In the genomic region with DNA sequence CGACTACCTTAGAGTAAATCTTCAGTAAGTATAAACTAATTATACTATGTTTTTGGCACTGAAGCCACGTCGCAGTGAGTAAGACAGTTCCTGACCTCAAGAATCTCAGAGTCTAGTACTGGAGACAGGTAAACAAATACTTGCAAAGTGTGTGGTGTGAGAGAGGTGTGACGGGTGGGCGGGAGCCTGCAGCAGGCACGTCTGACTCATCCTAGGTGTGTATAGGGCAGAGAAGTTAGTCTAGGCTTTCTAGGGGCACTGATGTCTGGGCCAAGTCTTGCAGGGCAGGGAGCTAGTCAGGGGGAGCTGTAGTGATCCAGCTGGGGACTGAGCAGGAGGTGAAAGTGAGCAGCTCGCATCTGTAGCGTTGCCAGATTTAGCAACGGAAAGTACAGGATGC, we compare ENCODE assay signal across 13 cellular contexts. TPM values are rescaled to one million over a fixed set of nuclear protein-coding genes. Genes with fewer than 3 reads are reported as not detected.
DNase-seq lines count a peak whose midpoint lies in the region; ATAC-seq, FAIRE-seq and TF ChIP-seq lines count a peak whose summit lies in the region.
"Had no signal": no experiment of that assay in that cellular context is flagged by ENCODE, and none has a peak within 500 bp of the region (broad histone marks: within the 10 kb centered on the region; RNA-seq: fewer than 3 reads in every experiment).

No MANE protein-coding gene starts in this region.

- H3K4me3 ChIP-seq in endodermal cell (ENCODE audit: low read length) (no peak overlapping the region), HepG2 (replicated peaks in 1 of 3; ENCODE audit: insufficient read depth in 1 of 3, low read depth in 2 of 3, low read length in 3 of 3) (no peak overlapping the region), foreskin fibroblast (ENCODE audit: low read depth in 1 of 2, low read length in 2 of 2) (no peak overlapping the region), GM23338 (no peak overlapping the region)

- H3F3A ChIP-seq in GM23338 (replicated peaks; ENCODE audit: low read depth) = no peaks in the 10 kb centered on the region

- in situ Hi-C loops in HepG2 (cut with HindIII; ENCODE audit: extremely low pct_ligation_motif_present, low pct_unique_long_range_greater_than_20kb) = no loop called here

- no peak overlapping the region for H3K9ac ChIP-seq in endodermal cell (ENCODE audit: extremely low read depth, low read length, poor library complexity, severe bottlenecking)
- no peak overlapping the region for H3K9ac ChIP-seq in HepG2 (ENCODE audit: insufficient read depth, low read depth, low read length)
- H3K9ac ChIP-seq: KMS-11 had no signal

- WGBS in endodermal cell (ENCODE audit: insufficient coverage in 1 of 2, insufficient read length in 1 of 2), 2 experiments = 87 to 90% methylated on average over 3 to 9 of the region's 9 CpGs
- WGBS in HepG2 (ENCODE audit: low lambda C conversion rate) = 21% methylated on average over 9 of the region's 9 CpGs

- H3K9me3 ChIP-seq in endodermal cell (ENCODE audit: control insufficient read depth, low read length) (peaks cover 5% of the 10 kb centered on the region), HepG2 (ENCODE audit: low read length) (no peaks in the 10 kb centered on the region)

- H3K4me1 ChIP-seq in endodermal cell (ENCODE audit: control insufficient read depth, insufficient read depth, low read length) (no peaks in the 10 kb centered on the region), HepG2 (ENCODE audit: insufficient read depth, low read length) (no peaks in the 10 kb centered on the region), GM23338 (ENCODE audit: insufficient read depth) (peaks cover 19% of the 10 kb centered on the region)

- H3K79me2 ChIP-seq in HepG2 (ENCODE audit: insufficient read depth, low read length) (no peaks in the 10 kb centered on the region), GM23338 (replicated peaks; ENCODE audit: insufficient read depth) (no peaks in the 10 kb centered on the region)

- no peaks in the 10 kb centered on the region for H3K9me2 ChIP-seq in GM23338 (ENCODE audit: insufficient read depth)

- TF ChIP-seq EP300 in HepG2 (IDR thresholded peaks at IDR 0.05; ENCODE audit: low read depth in 2 of 2, low read length in 2 of 2) = no peak
- no peak for TF ChIP-seq EP300 in HepG2 (CRISPR knock-in tag; IDR thresholded peaks at IDR 0.05; ENCODE audit: borderline replicate concordance)

- intact Hi-C loops in HepG2 (cut with micrococcal nuclease; ENCODE audit: unreplicated experiment) = no loop called here

- peak overlapping the region; percentile 12 for H3K27ac Mint-ChIP-seq in activated CD8-positive, alpha-beta memory T cell treated with anti-CD3 and anti-CD28 coated beads, Interleukin-2, amount 10 ng/mL, durations not matched to agents 7 days and 5 days
- no peak overlapping the region for H3K27ac Mint-ChIP-seq in endodermal cell
- H3K27ac Mint-ChIP-seq in stimulated activated naive CD8-positive, alpha-beta T cell treated with anti-CD3 and anti-CD28 coated beads, Interleukin-15, amount 100 ng/mL, for 72 hours = no peak overlapping the region
- no peak overlapping the region for H3K27ac Mint-ChIP-seq in GM23338

- FAIRE-seq in HepG2 (lab: Jason Lieb, UNC) = no peak

- H3K4me3 Mint-ChIP-seq in activated CD8-positive, alpha-beta memory T cell treated with anti-CD3 and anti-CD28 coated beads, Interleukin-2, amount 10 ng/mL, durations not matched to agents 7 days and 5 days = no peak overlapping the region
- H3K4me3 Mint-ChIP-seq in endodermal cell = no peak overlapping the region
- peak overlapping the region; percentile 17 to 23 for H3K4me3 Mint-ChIP-seq in stimulated activated naive CD8-positive, alpha-beta T cell treated with anti-CD3 and anti-CD28 coated beads, Interleukin-15, amount 100 ng/mL, for 72 hours
- H3K4me3 Mint-ChIP-seq in GM23338 = no peak overlapping the region

- TF ChIP-seq RAD21 in HepG2 (CRISPR knock-in tag; IDR thresholded peaks at IDR 0.05) = no peak

- TF ChIP-seq POLR2A in HepG2 (IDR thresholded peaks at IDR 0.05; ENCODE audit: insufficient read depth in 1 of 2, low read depth in 2 of 2, low read length in 2 of 2) = no peak

- H3K9me3 Mint-ChIP-seq in activated CD8-positive, alpha-beta memory T cell treated with anti-CD3 and anti-CD28 coated beads, Interleukin-2, amount 10 ng/mL, durations not matched to agents 7 days and 5 days (ENCODE audit: low read depth) = peaks cover 7% of the 10 kb centered on the region
- peaks cover 3% of the 10 kb centered on the region for H3K9me3 Mint-ChIP-seq in endodermal cell
- H3K9me3 Mint-ChIP-seq in stimulated activated naive CD8-positive, alpha-beta T cell treated with anti-CD3 and anti-CD28 coated beads, Interleukin-15, amount 100 ng/mL, for 72 hours = peaks cover 0 to 19% of the 10 kb centered on the region in 2 donors
- 0 out of 3 replicates have a peak, but pooled peaks cover 5% of the 10 kb centered on the region for H3K9me3 Mint-ChIP-seq in GM23338

- H4K20me1 ChIP-seq in HepG2 (ENCODE audit: insufficient read depth, low read length) (no peaks in the 10 kb centered on the region), GM23338 (replicated peaks; ENCODE audit: insufficient read depth) (no peaks in the 10 kb centered on the region)

- H3K27ac ChIP-seq in endodermal cell (ENCODE audit: low read depth, low read length) (no peak overlapping the region), HepG2 (ENCODE audit: extremely low read length, insufficient read depth, low read length) (no peak overlapping the region), GM23338 (ENCODE audit: low read depth) (no peak overlapping the region)
- H3K27ac ChIP-seq: KMS-11 had no signal

- peak; percentile 59 for ATAC-seq in activated CD8-positive, alpha-beta memory T cell treated with anti-CD3 and anti-CD28 coated beads, Interleukin-2, amount 10 ng/mL, durations not matched to agents 7 days and 5 days
- ATAC-seq in HG03354 (IDR thresholded peaks at IDR 0.05; ENCODE audit: poor library complexity, severe bottlenecking, unreplicated experiment) = peak; percentile 54
- ATAC-seq in stimulated activated naive CD8-positive, alpha-beta T cell treated with anti-CD3 and anti-CD28 coated beads, Interleukin-15, amount 100 ng/mL, for 72 hours = peak; percentile 95
- ATAC-seq in HepG2 = no peak
- ATAC-seq in GM23338 = no peak
- ATAC-seq: SK-N-SH treated with all-trans-retinoic acid at 6 μM for 48 hours had no signal

- POLR2A ChIA-PET in HepG2 (lab: Yijun Ruan, JAX) = no interaction called here

- H3K27me3 ChIP-seq in endodermal cell (ENCODE audit: control insufficient read depth, insufficient read depth, low read length, poor library complexity, severe bottlenecking) = peaks cover 12% of the 10 kb centered on the region
- peaks cover 0 to 44% of the 10 kb centered on the region in 2 experiments; a peak in 3 of 5 replicates for H3K27me3 ChIP-seq in HepG2 (ENCODE audit: control insufficient read depth in 1 of 2, insufficient read depth in 2 of 2, low read length in 2 of 2)
- H3K27me3 ChIP-seq in GM23338 (ENCODE audit: insufficient read depth) = peaks cover 30% of the 10 kb centered on the region

- peaks cover 67% of the 10 kb centered on the region for H3K27me3 Mint-ChIP-seq in activated CD8-positive, alpha-beta memory T cell treated with anti-CD3 and anti-CD28 coated beads, Interleukin-2, amount 10 ng/mL, durations not matched to agents 7 days and 5 days
- H3K27me3 Mint-ChIP-seq in endodermal cell (ENCODE audit: insufficient read depth) (peaks cover 30% of the 10 kb centered on the region), GM23338 (ENCODE audit: insufficient read depth, low read depth, poor library complexity) (peaks cover 21% of the 10 kb centered on the region)
- H3K27me3 Mint-ChIP-seq in stimulated activated naive CD8-positive, alpha-beta T cell treated with anti-CD3 and anti-CD28 coated beads, Interleukin-15, amount 100 ng/mL, for 72 hours = peaks cover 59% of the 10 kb centered on the region

- H3K4me1 Mint-ChIP-seq in activated CD8-positive, alpha-beta memory T cell treated with anti-CD3 and anti-CD28 coated beads, Interleukin-2, amount 10 ng/mL, durations not matched to agents 7 days and 5 days = peaks cover 34% of the 10 kb centered on the region
- no peaks in the 10 kb centered on the region for H3K4me1 Mint-ChIP-seq in endodermal cell
- H3K4me1 Mint-ChIP-seq in stimulated activated naive CD8-positive, alpha-beta T cell treated with anti-CD3 and anti-CD28 coated beads, Interleukin-15, amount 100 ng/mL, for 72 hours = peaks cover 52% of the 10 kb centered on the region
- peaks cover 12% of the 10 kb centered on the region for H3K4me1 Mint-ChIP-seq in GM23338

- BruUV-seq in HepG2 (replicated peaks; lab: Mats Ljungman, UMichigan) = no TSS peak

- TF ChIP-seq CTCF in endodermal cell (conservative IDR thresholded peaks at IDR 0.05) = no peak
- TF ChIP-seq CTCF in HepG2 (CRISPR knock-in tag; IDR thresholded peaks at IDR 0.05) = no peak
- TF ChIP-seq CTCF in foreskin fibroblast (IDR thresholded peaks at IDR 0.05; ENCODE audit: low read depth, low read length) = no peak
- TF ChIP-seq CTCF in GM23338 (conservative IDR thresholded peaks at IDR 0.05; ENCODE audit: low read depth in 2 of 2) = no peak

- H3K4me2 ChIP-seq in HepG2 (ENCODE audit: low read depth, low read length) (no peak overlapping the region), GM23338 (no peak overlapping the region)
- H3K4me2 ChIP-seq: KMS-11 had no signal

- H3K36me3 ChIP-seq in endodermal cell (ENCODE audit: control insufficient read depth, insufficient read depth, low read length) (no peaks in the 10 kb centered on the region), HepG2 (replicated peaks in 1 of 2; ENCODE audit: control insufficient read depth in 1 of 2, insufficient read depth in 2 of 2, low read length in 2 of 2) (no peaks in the 10 kb centered on the region), GM23338 (ENCODE audit: insufficient read depth) (no peaks in the 10 kb centered on the region)

- DNase-seq in activated CD8-positive, alpha-beta memory T cell treated with anti-CD3 and anti-CD28 coated beads, Interleukin-2, amount 10 ng/mL, durations not matched to agents 7 days and 5 days = peak; percentile 55
- no peak for DNase-seq in activated CD8-positive, alpha-beta memory T cell treated with anti-CD3 and anti-CD28 coated beads for 24 hours
- DNase-seq in endodermal cell (peak; percentile 57), HepG2 (ENCODE audit: low spot score) (no peak), foreskin fibroblast (no peak), GM23338 (ENCODE audit: low spot score) (no peak)
- DNase-seq in stimulated activated naive CD8-positive, alpha-beta T cell treated with anti-CD3 and anti-CD28 coated beads, Interleukin-15, amount 100 ng/mL, for 72 hours = peak; percentile 60 to 84
- DNase-seq: anterior cingulate cortex, foreskin melanocyte had no signal

- H3K36me3 Mint-ChIP-seq in activated CD8-positive, alpha-beta memory T cell treated with anti-CD3 and anti-CD28 coated beads, Interleukin-2, amount 10 ng/mL, durations not matched to agents 7 days and 5 days = peaks cover 4% of the 10 kb centered on the region
- H3K36me3 Mint-ChIP-seq in endodermal cell (ENCODE audit: low read depth) (no peaks in the 10 kb centered on the region), GM23338 (ENCODE audit: low read depth) (no peaks in the 10 kb centered on the region; the same call in 1 of the 3 replicates)

- CTCF ChIA-PET in activated CD8-positive, alpha-beta memory T cell treated with anti-CD3 and anti-CD28 coated beads, Interleukin-2, amount 10 ng/mL, durations not matched to agents 7 days and 5 days (lab: Charles Lee) = no interaction called here
- CTCF ChIA-PET in HepG2 (lab: Yijun Ruan, JAX; ENCODE audit: low intra/inter-chr PET ratio, low total read pairs) = no interaction called here

- H2AFZ ChIP-seq in HepG2 (ENCODE audit: low read length) (no peak overlapping the region), GM23338 (no peak overlapping the region)

RNA-seq across cellular contexts. Expression of a gene that starts 35.9 kb away (rescaled TPM):
- not detected for total RNA-seq in activated CD8-positive, alpha-beta memory T cell treated with anti-CD3 and anti-CD28 coated beads, Interleukin-2, amount 10 ng/mL, durations not matched to agents 7 days and 5 days
- under 1 TPM; 0.42 to 0.86 TPM for total RNA-seq in endodermal cell
- polyA plus RNA-seq in endodermal cell (2013, experiment 1 of 2) = not detected
- polyA plus RNA-seq in endodermal cell (2013, experiment 2 of 2) = not detected
- total RNA-seq in HepG2 (2016; rRNA removed; fragmentation: Illumina TruSeq; extraction: Trizol) = not detected in 2 replicates
- not detected in 2 replicates for total RNA-seq in HepG2 (2016; cell fraction: cytosol; rRNA removed; fragmentation: Illumina TruSeq; extraction: Trizol; ENCODE audit: low read depth)
- total RNA-seq in HepG2 (2016; cell fraction: insoluble cytoplasmic fraction; rRNA removed; fragmentation: Illumina TruSeq; extraction: Trizol) = not detected in 2 replicates
- not detected in 2 replicates for total RNA-seq in HepG2 (2016; cell fraction: membrane; rRNA removed; fragmentation: Illumina TruSeq; extraction: Trizol)
- not detected in 2 replicates for total RNA-seq in HepG2 (2016; cell fraction: nucleus; rRNA removed; fragmentation: Illumina TruSeq; extraction: Trizol)
- not detected in 2 replicates for polyA plus RNA-seq in HepG2 (2011; rRNA removed)
- polyA plus RNA-seq in HepG2 (2011; cell fraction: cytosol; rRNA removed) = not detected in 2 replicates
- polyA plus RNA-seq in HepG2 (2011; cell fraction: nucleus; rRNA removed) = not detected in 2 replicates
- polyA plus RNA-seq in HepG2 (2012) = not detected in 2 replicates
- polyA plus RNA-seq in HepG2 (2016; cell fraction: cytosol; fragmentation: Illumina TruSeq; extraction: Trizol; ENCODE audit: low read depth) = not detected in 2 replicates
- not detected in 2 replicates for polyA plus RNA-seq in HepG2 (2016; cell fraction: insoluble cytoplasmic fraction; fragmentation: Illumina TruSeq; extraction: Trizol; ENCODE audit: low read depth)
- not detected in 2 replicates for polyA plus RNA-seq in HepG2 (2016; cell fraction: membrane; fragmentation: Illumina TruSeq; extraction: Trizol; ENCODE audit: low read depth)
- polyA plus RNA-seq in HepG2 (2016; cell fraction: nucleus; fragmentation: Illumina TruSeq; extraction: Trizol; ENCODE audit: insufficient read depth, low read depth) = not detected in 2 replicates
- polyA minus RNA-seq in HepG2 (2011; rRNA and poly(A)+ RNA removed; ENCODE audit: low replicate concordance) = not detected in 2 replicates
- not detected in 2 replicates for polyA minus RNA-seq in HepG2 (2011; cell fraction: cytosol; rRNA and poly(A)+ RNA removed)
- polyA minus RNA-seq in HepG2 (2011; cell fraction: nucleus; rRNA and poly(A)+ RNA removed) = not detected in 2 replicates
- total RNA-seq in GM23338 (2014; rRNA removed; shearing (Covaris generic)) = 0.70 TPM in 1 of 2 replicates, not detected in the other
- 0.23 TPM in 1 of 2 replicates, not detected in the other for polyA plus RNA-seq in GM23338 (2016; fragmentation: Nextera tagmentation; extraction: Ambion mirVana)
- total RNA-seq: neural crest cell had no signal

Comparison
In these comparisons a context has a peak if more than half of its experiments do, and no peak if none do; other contexts are left out.
1. DNase-seq: peak in activated CD8-positive, alpha-beta memory T cell treated with anti-CD3 and anti-CD28 coated beads, Interleukin-2, amount 10 ng/mL, durations not matched to agents 7 days and 5 days (single experiment), endodermal cell (single experiment) and stimulated activated naive CD8-positive, alpha-beta T cell treated with anti-CD3 and anti-CD28 coated beads, Interleukin-15, amount 100 ng/mL, for 72 hours (2 of 2); none in activated CD8-positive, alpha-beta memory T cell treated with anti-CD3 and anti-CD28 coated beads for 24 hours (single experiment), HepG2 (single experiment), foreskin fibroblast (0 of 2) and GM23338 (single experiment).
2. ATAC-seq: peak in activated CD8-positive, alpha-beta memory T cell treated with anti-CD3 and anti-CD28 coated beads, Interleukin-2, amount 10 ng/mL, durations not matched to agents 7 days and 5 days (single experiment), HG03354 (single experiment) and stimulated activated naive CD8-positive, alpha-beta T cell treated with anti-CD3 and anti-CD28 coated beads, Interleukin-15, amount 100 ng/mL, for 72 hours (single experiment); none in HepG2 (single experiment) and GM23338 (single experiment).
3. H3K4me3 Mint-ChIP-seq: peak in stimulated activated naive CD8-positive, alpha-beta T cell treated with anti-CD3 and anti-CD28 coated beads, Interleukin-15, amount 100 ng/mL, for 72 hours (2 of 2); none in activated CD8-positive, alpha-beta memory T cell treated with anti-CD3 and anti-CD28 coated beads, Interleukin-2, amount 10 ng/mL, durations not matched to agents 7 days and 5 days (single experiment), endodermal cell (single experiment) and GM23338 (single experiment).